ENCODE assay signal across 29 cellular contexts in genomic region chr14:41739203-41739602, GRCh38.
"Had no signal": no experiment of that assay in that cellular context is flagged by ENCODE, and none has a peak within 500 bp of the region (broad histone marks: within the 10 kb centered on the region; RNA-seq: fewer than 3 reads in every experiment).

No MANE protein-coding gene starts in this region.

- H3K27me3 Mint-ChIP-seq: stimulated activated memory B cell treated with anti-CD40 and anti-IgM and Interleukin-4, amounts not matched to agents 10 μg/mL and 1 μg/mL and 100 μg/mL, for 72 hours; stimulated activated naive B cell treated with anti-CD40 and anti-IgM and Interleukin-4, amounts not matched to agents 10 μg/mL and 1 μg/mL and 100 μg/mL, for 72 hours; stimulated activated naive CD8-positive, alpha-beta T cell treated with anti-CD3 and anti-CD28 coated beads, Interleukin-15, amount 100 ng/mL, for 72 hours; stimulated activated naive CD8-positive, alpha-beta T cell treated with anti-CD3 and anti-CD28 coated beads, Interleukin-15, Interleukin-2, amounts not matched to agents 100 ng/mL and 50 ng/mL, for 24 hours; type B pancreatic cell had no signal

- H3K27me3 ChIP-seq: stomach, suprapubic skin, testis, thyroid gland, tibial artery, tibial nerve, transverse colon, upper lobe of left lung, upper lobe of right lung, uterus, vagina had no signal

- H3K4me3 ChIP-seq: stomach, suprapubic skin, testis, thoracic aorta, thyroid gland, tibial artery, tibial nerve, transverse colon, upper lobe of left lung, upper lobe of right lung, uterus, vagina had no signal

- H3K4me1 Mint-ChIP-seq: stimulated activated memory B cell treated with anti-CD40 and anti-IgM and Interleukin-4, amounts not matched to agents 10 μg/mL and 1 μg/mL and 100 μg/mL, for 72 hours; stimulated activated naive B cell treated with anti-CD40 and anti-IgM and Interleukin-4, amounts not matched to agents 10 μg/mL and 1 μg/mL and 100 μg/mL, for 72 hours; stimulated activated naive CD8-positive, alpha-beta T cell treated with anti-CD3 and anti-CD28 coated beads, Interleukin-15, amount 100 ng/mL, for 72 hours had no signal

- H3K36me3 Mint-ChIP-seq: stimulated activated effector memory CD8-positive, alpha-beta T cell treated with anti-CD3 and anti-CD28 coated beads, Interleukin-12 subunit alpha, Interleukin-12 subunit beta, amount 100 ng/mL, for 72 hours; stimulated activated memory B cell treated with anti-CD40 and anti-IgM and Interleukin-4, amounts not matched to agents 10 μg/mL and 1 μg/mL and 100 μg/mL, for 72 hours; stimulated activated naive B cell treated with anti-CD40 and anti-IgM and Interleukin-4, amounts not matched to agents 10 μg/mL and 1 μg/mL and 100 μg/mL, for 72 hours; type B pancreatic cell had no signal

- DNase-seq: stimulated activated CD4-positive, alpha-beta T cell treated with anti-CD3 and anti-CD28 coated beads, Interleukin-2, amount 100 ng/mL, for 48 hours; stimulated activated CD4-positive, alpha-beta T cell treated with anti-CD3 and anti-CD28 coated beads, Interleukin-4, amount 100 ng/mL, for 1 hour; stimulated activated CD4-positive, alpha-beta T cell treated with anti-CD3 and anti-CD28 coated beads, Interleukin-4, amount 100 ng/mL, for 24 hours; stimulated activated CD4-positive, alpha-beta T cell treated with anti-CD3 and anti-CD28 coated beads, Interleukin-4, amount 100 ng/mL, for 4 hours; stimulated activated CD8-positive, alpha-beta memory T cell treated with anti-CD3 and anti-CD28 coated beads, Interleukin-4, amount 100 ng/mL, for 48 hours; stimulated activated naive B cell treated with anti-CD40 and anti-IgM and Interleukin-4, amounts not matched to agents 10 μg/mL and 1 μg/mL and 100 μg/mL, for 72 hours; stimulated activated naive CD4-positive, alpha-beta T cell; stimulated activated naive CD4-positive, alpha-beta T cell treated with Interleukin-2 at 50 U/mL for 16 hours; stimulated activated naive CD8-positive, alpha-beta T cell treated with anti-CD3 and anti-CD28 coated beads, Interleukin-15, amount 100 ng/mL, for 72 hours; stimulated activated naive CD8-positive, alpha-beta T cell treated with anti-CD3 and anti-CD28 coated beads, Interleukin-15, Interleukin-2, amounts not matched to agents 100 U/mL and 50 U/mL, for 24 hours; stomach; substantia nigra; testis; thyroid gland; tibial artery; transverse colon; trophoblast cell; upper lobe of left lung; upper lobe of right lung; uterus had no signal

- H3K27ac Mint-ChIP-seq: stimulated activated effector memory CD8-positive, alpha-beta T cell treated with anti-CD3 and anti-CD28 coated beads, Interleukin-12 subunit alpha, Interleukin-12 subunit beta, amount 100 ng/mL, for 72 hours; stimulated activated memory B cell treated with anti-CD40 and anti-IgM and Interleukin-4, amounts not matched to agents 10 μg/mL and 1 μg/mL and 100 μg/mL, for 72 hours; stimulated activated naive B cell treated with anti-CD40 and anti-IgM and Interleukin-4, amounts not matched to agents 10 μg/mL and 1 μg/mL and 100 μg/mL, for 72 hours; stimulated activated naive CD8-positive, alpha-beta T cell treated with anti-CD3 and anti-CD28 coated beads, Interleukin-15, amount 100 ng/mL, for 72 hours; stimulated activated naive CD8-positive, alpha-beta T cell treated with anti-CD3 and anti-CD28 coated beads, Interleukin-15, Interleukin-2, amounts not matched to agents 100 ng/mL and 50 ng/mL, for 24 hours; type B pancreatic cell had no signal

- H3K4me3 Mint-ChIP-seq: stimulated activated effector memory CD8-positive, alpha-beta T cell treated with anti-CD3 and anti-CD28 coated beads, Interleukin-12 subunit alpha, Interleukin-12 subunit beta, amount 100 ng/mL, for 72 hours; stimulated activated memory B cell treated with anti-CD40 and anti-IgM and Interleukin-4, amounts not matched to agents 10 μg/mL and 1 μg/mL and 100 μg/mL, for 72 hours; stimulated activated naive B cell treated with anti-CD40 and anti-IgM and Interleukin-4, amounts not matched to agents 10 μg/mL and 1 μg/mL and 100 μg/mL, for 72 hours; stimulated activated naive CD8-positive, alpha-beta T cell treated with anti-CD3 and anti-CD28 coated beads, Interleukin-15, amount 100 ng/mL, for 72 hours; stimulated activated naive CD8-positive, alpha-beta T cell treated with anti-CD3 and anti-CD28 coated beads, Interleukin-15, Interleukin-2, amounts not matched to agents 100 ng/mL and 50 ng/mL, for 24 hours; type B pancreatic cell had no signal

- H3K4me1 ChIP-seq: stomach, suprapubic skin, testis, thyroid gland, tibial artery, tibial nerve, transverse colon, upper lobe of left lung, upper lobe of right lung, uterus, vagina had no signal

- FAIRE-seq: urothelium cell line had no signal

- H3K36me3 ChIP-seq: stomach, suprapubic skin, thoracic aorta, thyroid gland, tibial artery, tibial nerve, transverse colon, upper lobe of left lung, upper lobe of right lung, uterus, vagina had no signal

- H3K9me3 ChIP-seq: testis, thoracic aorta, thyroid gland, upper lobe of right lung, uterus, vagina had no signal

- H3K27ac ChIP-seq: stomach, suprapubic skin, testis, thoracic aorta, thyroid gland, tibial artery, tibial nerve, transverse colon, upper lobe of left lung, upper lobe of right lung, uterus, vagina had no signal

- H3K9me3 Mint-ChIP-seq: stimulated activated effector memory CD8-positive, alpha-beta T cell treated with anti-CD3 and anti-CD28 coated beads, Interleukin-12 subunit alpha, Interleukin-12 subunit beta, amount 100 ng/mL, for 72 hours; stimulated activated naive CD8-positive, alpha-beta T cell treated with anti-CD3 and anti-CD28 coated beads, Interleukin-15, Interleukin-2, amounts not matched to agents 100 ng/mL and 50 ng/mL, for 24 hours; type B pancreatic cell had no signal

- ATAC-seq: stimulated activated effector memory CD8-positive, alpha-beta T cell treated with anti-CD3 and anti-CD28 coated beads, Interleukin-12 subunit alpha, Interleukin-12 subunit beta, amount 100 ng/mL, for 72 hours; stimulated activated memory B cell treated with anti-CD40 and anti-IgM and Interleukin-4, amounts not matched to agents 10 μg/mL and 1 μg/mL and 100 μg/mL, for 72 hours; stimulated activated naive B cell treated with anti-CD40 and anti-IgM and Interleukin-4, amounts not matched to agents 10 μg/mL and 1 μg/mL and 100 μg/mL, for 72 hours; stimulated activated naive CD8-positive, alpha-beta T cell treated with anti-CD3 and anti-CD28 coated beads, Interleukin-15, amount 100 ng/mL, for 72 hours; stimulated activated naive CD8-positive, alpha-beta T cell treated with anti-CD3 and anti-CD28 coated beads, Interleukin-15, Interleukin-2, amounts not matched to agents 100 U/mL and 50 U/mL, for 24 hours; upper lobe of right lung had no signal
